ENCODE assay signal across 11 cellular contexts in the genomic region with DNA sequence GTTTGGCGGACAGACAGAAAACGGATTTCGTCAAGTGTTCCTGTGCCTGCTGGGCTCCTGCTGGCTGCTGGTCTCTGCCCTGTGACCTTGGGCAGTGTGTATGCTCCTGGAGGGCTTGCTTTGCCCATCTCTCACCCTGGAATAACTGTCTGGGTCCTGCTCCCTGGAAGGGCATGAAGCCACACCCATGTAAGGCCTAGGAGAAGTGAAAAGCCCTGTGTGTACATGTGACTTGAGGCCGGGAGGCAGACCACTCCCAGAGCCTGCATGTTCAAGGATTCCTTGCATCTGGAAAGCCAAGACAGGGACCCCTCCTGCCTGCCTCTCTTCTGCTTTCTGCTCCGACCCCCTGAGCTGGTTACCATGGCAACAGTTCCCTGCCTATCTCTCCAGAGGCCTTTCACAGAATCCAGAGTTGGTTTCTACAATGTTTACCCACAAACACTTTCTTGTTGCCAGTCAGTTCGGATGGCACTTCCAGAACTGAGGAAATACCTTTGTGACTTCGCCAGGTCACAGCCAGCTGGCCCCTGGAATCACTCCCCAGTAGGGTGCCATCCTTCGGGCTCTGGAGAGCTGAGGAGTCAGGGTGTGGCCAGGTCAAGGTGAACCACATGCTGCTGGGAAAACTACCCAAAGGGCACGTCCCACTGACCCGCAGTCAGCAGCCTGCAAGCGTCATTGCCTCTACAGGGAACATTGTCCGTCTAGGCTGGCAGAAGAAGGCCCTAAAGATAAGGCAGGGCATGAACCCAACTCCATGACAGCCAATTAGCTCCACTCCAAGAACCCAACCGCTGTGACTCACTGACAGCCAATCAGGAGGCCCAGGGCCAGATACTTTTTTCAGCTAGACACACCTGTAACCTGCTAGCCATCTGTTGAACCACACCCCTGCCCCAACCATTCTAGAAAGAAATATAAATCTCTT. TPM values are rescaled to one million over a fixed set of nuclear protein-coding genes. Genes with fewer than 3 reads are reported as not detected.
A peak's percentile ranks its signal among the peaks of the same experiment; 100 is the strongest.
DNase-seq lines count a peak whose midpoint lies in the region; ATAC-seq, FAIRE-seq and TF ChIP-seq lines count a peak whose summit lies in the region.
"Had no signal": no experiment of that assay in that cellular context is flagged by ENCODE, and none has a peak within 500 bp of the region (broad histone marks: within the 10 kb centered on the region; RNA-seq: fewer than 3 reads in every experiment).

No MANE protein-coding gene starts in this region.

- H3K4me1 ChIP-seq in prostate gland (replicated peaks) = peaks cover 6% of the 10 kb centered on the region

- no peak overlapping the region for H3K27ac Mint-ChIP-seq in activated T-cell treated with anti-CD3 and anti-CD28 coated beads, Interleukin-2, amount 50 U/mL, for 24 hours

- H3K27me3 ChIP-seq in prostate gland (replicated peaks; ENCODE audit: insufficient read depth) = no peaks in the 10 kb centered on the region

- no peak overlapping the region for H3K4me3 Mint-ChIP-seq in activated T-cell treated with anti-CD3 and anti-CD28 coated beads, Interleukin-2, amount 50 U/mL, for 24 hours

- H3K9me3 ChIP-seq in prostate gland = no peaks in the 10 kb centered on the region
- H3K9me3 ChIP-seq: SK-N-SH had no signal

- DNase-seq in HUDEP-2 (lab: John Stamatoyannopoulos, UW; ENCODE audit: unreplicated experiment in 76 of 76) = peak in 64 of 76 experiments; percentile 5 to 77 (median 40)
- peak; percentile 96 for DNase-seq in NCI-H69 (lab: John Stamatoyannopoulos, UW)
- peak; percentile 50 for DNase-seq in left cardiac atrium
- DNase-seq in prostate gland (ENCODE audit: low spot score) = no peak
- no peak for DNase-seq in D721Med (ENCODE audit: insufficient read length, low spot score)
- DNase-seq in NCI-H1436 treated with DMSO at 0.1 percent for 48 hours (lab: John Stamatoyannopoulos, UW) = no peak
- DNase-seq in T-helper 2 cell = no peak
- DNase-seq in activated T-cell treated with anti-CD3 and anti-CD28 coated beads, Interleukin-2, amount 50 U/mL, for 24 hours = no peak
- DNase-seq: glutamatergic neuron, Karpas-422, SK-N-SH had no signal

- TF ChIP-seq CTCF in prostate gland (IDR thresholded peaks at IDR 0.05) (no peak), D721Med (IDR thresholded peaks at IDR 0.05; ENCODE audit: insufficient read depth, missing control alignments) (no peak)

- ATAC-seq in left cardiac atrium = peak; percentile 5 to 68

- H3K27me3 Mint-ChIP-seq in activated T-cell treated with anti-CD3 and anti-CD28 coated beads, Interleukin-2, amount 50 U/mL, for 24 hours = no peaks in the 10 kb centered on the region

- no peaks in the 10 kb centered on the region for H3K36me3 Mint-ChIP-seq in activated T-cell treated with anti-CD3 and anti-CD28 coated beads, Interleukin-2, amount 50 U/mL, for 24 hours (ENCODE audit: low read depth)

- no peak for TF ChIP-seq POLR2A in prostate gland (IDR thresholded peaks at IDR 0.05)

- no peaks in the 10 kb centered on the region for H3K36me3 ChIP-seq in prostate gland

- WGBS in prostate gland = 42% methylated on average over 13 of the region's 13 CpGs

- H3K4me3 ChIP-seq in prostate gland = no peak overlapping the region

- H3K9me3 Mint-ChIP-seq in activated T-cell treated with anti-CD3 and anti-CD28 coated beads, Interleukin-2, amount 50 U/mL, for 24 hours = no peaks in the 10 kb centered on the region

- FAIRE-seq in D721Med (lab: Jason Lieb, UNC) = no peak

- H3K27ac ChIP-seq in prostate gland = peak overlapping the region; percentile 5 to 60

- intact Hi-C loops in left cardiac atrium (cut with DNase I) = no loop called here
- intact Hi-C loops in prostate gland (cut with DNase I) = no loop called here

- H3K4me1 Mint-ChIP-seq in activated T-cell treated with anti-CD3 and anti-CD28 coated beads, Interleukin-2, amount 50 U/mL, for 24 hours (ENCODE audit: low read depth) = no peaks in the 10 kb centered on the region

RNA-seq across cellular contexts. Expression of gene GPR37L1, which starts 14.7 kb away (rescaled TPM):
- total RNA-seq in left cardiac atrium (under 1 TPM; 0.05 to 0.21 TPM), prostate gland (under 1 TPM; 0.09 to 0.28 TPM)

RNA-seq across cellular contexts. Expression of gene ARL8A, which starts 36.5 kb away (rescaled TPM):
- total RNA-seq in left cardiac atrium (10 to 100 TPM; 55.6 to 79.8 TPM), prostate gland (100 to 1,000 TPM in 1 of 2 donors, 10 to 100 TPM in 1; 39.9 to 102 TPM)

RNA-seq across cellular contexts. Expression of gene PTPN7, which starts 52.3 kb away (rescaled TPM):
- 1 to 10 TPM; 1.3 to 1.9 TPM for total RNA-seq in left cardiac atrium
- total RNA-seq in prostate gland = 10 to 100 TPM in 1 of 2 donors, under 1 TPM in 1; 0.73 to 61.8 TPM

Comparison
In these comparisons a context has a peak if more than half of its experiments do, and no peak if none do; other contexts are left out.
1. DNase-seq: peak in HUDEP-2 (64 of 76), NCI-H69 (single experiment) and left cardiac atrium (single experiment); none in prostate gland (single experiment), D721Med (single experiment), NCI-H1436 treated with DMSO at 0.1 percent for 48 hours (single experiment), T-helper 2 cell (0 of 5) and activated T-cell treated with anti-CD3 and anti-CD28 coated beads, Interleukin-2, amount 50 U/mL, for 24 hours (single experiment).